28 cellular contexts compared by ENCODE assay signal in genomic region chr1:224874775-224875174, GRCh38. TPM values are rescaled to one million over a fixed set of nuclear protein-coding genes. Genes with fewer than 3 reads are reported as not detected.
DNase-seq lines count a peak whose midpoint lies in the region; ATAC-seq and TF ChIP-seq lines count a peak whose summit lies in the region.
"Had no signal": no experiment of that assay in that cellular context is flagged by ENCODE, and none has a peak within 500 bp of the region (broad histone marks: within the 10 kb centered on the region; RNA-seq: fewer than 3 reads in every experiment).

No MANE protein-coding gene starts in this region.

- H3K27ac ChIP-seq in neural progenitor cell (no peak overlapping the region), gastroesophageal sphincter (peak overlapping the region in 2 of 4 donors; percentile 16 to 22)
- H3K27ac ChIP-seq: 22Rv1, brain microvascular endothelial cell, dorsolateral prefrontal cortex, skin epidermis had no signal

- H3F3A ChIP-seq in neural progenitor cell (ENCODE audit: low read depth): no peaks in the 10 kb centered on the region

- peak overlapping the region; percentile 10 for H3K27ac Mint-ChIP-seq in neural progenitor cell
- H3K27ac Mint-ChIP-seq: activated B cell treated with CpG ODN at 0.5 μM for 24 hours; activated T-cell treated with anti-CD3 and anti-CD28 coated beads, Interleukin-2, amount 50 U/mL, for 72 hours; CD14-positive monocyte had no signal

- H3K79me2 ChIP-seq in neural progenitor cell (ENCODE audit: low read depth): no peaks in the 10 kb centered on the region

- H3K4me1 ChIP-seq in neural progenitor cell: peaks cover under 1% of the 10 kb centered on the region
- H3K4me1 ChIP-seq in gastroesophageal sphincter: peaks cover 0 to 30% (median 7%) of the 10 kb centered on the region in 3 donors

- no peak overlapping the region for H3K9ac ChIP-seq in neural progenitor cell

- H3K27me3 ChIP-seq in neural progenitor cell (no peaks in the 10 kb centered on the region), gastroesophageal sphincter (no peaks in the 10 kb centered on the region)
- H3K27me3 ChIP-seq: brain microvascular endothelial cell had no signal

- WGBS in gastroesophageal sphincter (ENCODE audit: low coverage in 1 of 2), 2 donors: 10 to 11% methylated on average over 4 to 5 of the region's 7 CpGs

- peaks cover 3% of the 10 kb centered on the region for H3K27me3 Mint-ChIP-seq in neural progenitor cell (ENCODE audit: insufficient read depth, low read depth)

- DNase-seq in DMS79 treated with DMSO at 0.1 percent for 48 hours (lab: John Stamatoyannopoulos, UW) (peak; percentile 8), DMS79 (lab: John Stamatoyannopoulos, UW) (no peak), glomerular visceral epithelial cell (ENCODE audit: extremely low spot score) (peak; percentile 48), neural progenitor cell (ENCODE audit: low spot score) (peak; percentile 17), HT-29 (ENCODE audit: low spot score) (no peak), SW 1271 (lab: John Stamatoyannopoulos, UW) (no peak)
- DNase-seq: activated B cell treated with CpG ODN at 0.5 μM for 24 hours; activated CD4-positive, alpha-beta T cell treated with anti-CD3 and anti-CD28 coated beads, Interleukin-2, amount 50 U/mL, for 1 hour; activated naive CD4-positive, alpha-beta T cell treated with Interleukin-2 at 50 U/mL for 16 hours; activated T-cell treated with anti-CD3 and anti-CD28 coated beads, Interleukin-2, amount 50 U/mL, for 72 hours; brain microvascular endothelial cell; Calu3; dorsolateral prefrontal cortex; GOT3; NCI-H1092 treated with DMSO at 0.1 percent for 48 hours; NCI-H187; NCI-H2171; NCI-H510A treated with DMSO at 0.1 percent for 48 hours; posterior cingulate gyrus; SIG-M5; T1000 had no signal

- no peaks in the 10 kb centered on the region for H3K9me3 ChIP-seq in neural progenitor cell (ENCODE audit: low read depth)
- no peaks in the 10 kb centered on the region for H3K9me3 ChIP-seq in gastroesophageal sphincter

- H3K4me1 Mint-ChIP-seq in neural progenitor cell: peaks cover 27% of the 10 kb centered on the region
- H3K4me1 Mint-ChIP-seq: activated B cell treated with CpG ODN at 0.5 μM for 24 hours, CD14-positive monocyte had no signal

- no peaks in the 10 kb centered on the region for H3K36me3 Mint-ChIP-seq in neural progenitor cell
- H3K36me3 Mint-ChIP-seq: CD14-positive monocyte had no signal

- no peak overlapping the region for H3K4me2 ChIP-seq in neural progenitor cell

- H2AFZ ChIP-seq in neural progenitor cell (replicated peaks): no peak overlapping the region

- no peak for ATAC-seq in gastroesophageal sphincter
- ATAC-seq in HG02840 (IDR thresholded peaks at IDR 0.05; ENCODE audit: low FRiP score, unreplicated experiment): no peak
- ATAC-seq: activated T-cell treated with anti-CD3 and anti-CD28 coated beads, Interleukin-2, amount 50 U/mL, for 72 hours; Panc1 had no signal

- H3K36me3 ChIP-seq in neural progenitor cell: no peaks in the 10 kb centered on the region
- H3K36me3 ChIP-seq in gastroesophageal sphincter: no peaks in the 10 kb centered on the region
- H3K36me3 ChIP-seq: brain microvascular endothelial cell had no signal

- H4K20me1 ChIP-seq in neural progenitor cell (ENCODE audit: low read depth): no peaks in the 10 kb centered on the region

- H3K4me3 ChIP-seq in neural progenitor cell (no peak overlapping the region), gastroesophageal sphincter (no peak overlapping the region)
- H3K4me3 ChIP-seq: dorsolateral prefrontal cortex, skin epidermis had no signal

- TF ChIP-seq POLR2A in gastroesophageal sphincter (IDR thresholded peaks at IDR 0.05): no peak

- no peak for TF ChIP-seq CTCF in neural progenitor cell (IDR thresholded peaks at IDR 0.05)
- no peak for TF ChIP-seq CTCF in gastroesophageal sphincter (IDR thresholded peaks at IDR 0.05)

- H3K4me3 Mint-ChIP-seq in neural progenitor cell: no peak overlapping the region
- H3K4me3 Mint-ChIP-seq: activated B cell treated with CpG ODN at 0.5 μM for 24 hours; activated T-cell treated with anti-CD3 and anti-CD28 coated beads, Interleukin-2, amount 50 U/mL, for 72 hours; CD14-positive monocyte; neural crest cell had no signal

- H3K9me3 Mint-ChIP-seq in neural progenitor cell: peaks cover 2% of the 10 kb centered on the region
- H3K9me3 Mint-ChIP-seq: activated B cell treated with CpG ODN at 0.5 μM for 24 hours; activated T-cell treated with anti-CD3 and anti-CD28 coated beads, Interleukin-2, amount 50 U/mL, for 72 hours had no signal

- TF ChIP-seq EP300 in gastroesophageal sphincter (IDR thresholded peaks at IDR 0.05): no peak

RNA-seq across cellular contexts. Expression of gene DNAH14, which starts 54.7 kb away (rescaled TPM):
- 64.8 and 118 TPM in 2 replicates for total RNA-seq in neural progenitor cell (ENCODE audit: low replicate concordance)
- total RNA-seq in gastroesophageal sphincter: 10 to 100 TPM in 3 of 4 donors, 1 to 10 TPM in 1; 9.5 to 32.4 (median 14.8) TPM
- total RNA-seq in HT-29 (2014; rRNA removed; shearing (Covaris generic)): 2.2 and 3.9 TPM in 2 replicates
- total RNA-seq: activated B cell treated with CpG ODN at 0.5 μM for 24 hours had no signal

Comparison
In these comparisons a context has a peak if more than half of its experiments do, and no peak if none do; other contexts are left out.
1. DNase-seq: peak in DMS79 treated with DMSO at 0.1 percent for 48 hours (single experiment), glomerular visceral epithelial cell (single experiment) and neural progenitor cell (single experiment); none in DMS79 (single experiment), HT-29 (single experiment) and SW 1271 (0 of 2).